In genomic region chr6:142568857-142569597, GRCh38 we compare ENCODE assay signal across 11 cellular contexts.
DNase-seq lines count a peak whose midpoint lies in the region; FAIRE-seq and TF ChIP-seq lines count a peak whose summit lies in the region.
"Had no signal": no experiment of that assay in that cellular context is flagged by ENCODE, and none has a peak within 500 bp of the region (broad histone marks: within the 10 kb centered on the region; RNA-seq: fewer than 3 reads in every experiment).

No MANE protein-coding gene starts in this region.

- no peaks in the 10 kb centered on the region for H3K27me3 Mint-ChIP-seq in endothelial cell (ENCODE audit: unreplicated experiment)

- H3K4me1 Mint-ChIP-seq in endothelial cell (ENCODE audit: unreplicated experiment), result peaks cover 46% of the 10 kb centered on the region

- no peaks in the 10 kb centered on the region for H3K27me3 ChIP-seq in rectal smooth muscle tissue (ENCODE audit: control insufficient read depth, insufficient read depth, low read length)
- H3K27me3 ChIP-seq: testis had no signal

- peak overlapping the region; percentile 89 for H3K27ac Mint-ChIP-seq in endothelial cell (ENCODE audit: unreplicated experiment)

- peak overlapping the region; percentile 30 for H3K27ac ChIP-seq in rectal smooth muscle tissue (ENCODE audit: low read depth, low read length)
- no peak overlapping the region for H3K27ac ChIP-seq in kidney (ENCODE audit: low read depth in 2 of 2, low read length in 2 of 2)
- H3K27ac ChIP-seq: testis had no signal

- intact Hi-C loops in kidney (cut with DNase I), result no loop called here

- H3K36me3 ChIP-seq in rectal smooth muscle tissue (ENCODE audit: control insufficient read depth, insufficient read depth, low read length) (no peaks in the 10 kb centered on the region), kidney (ENCODE audit: control insufficient read depth in 1 of 2, insufficient read depth in 2 of 2, low read length in 2 of 2) (no peaks in the 10 kb centered on the region)

- H3K36me3 Mint-ChIP-seq in endothelial cell (ENCODE audit: low read depth, unreplicated experiment), result peaks cover 8% of the 10 kb centered on the region

- H3K9ac ChIP-seq in rectal smooth muscle tissue (ENCODE audit: low read length), result no peak overlapping the region
- H3K9ac ChIP-seq in kidney (ENCODE audit: low read length in 2 of 2), result no peak overlapping the region

- TF ChIP-seq CTCF in endothelial cell (IDR thresholded peaks at IDR 0.05; ENCODE audit: unreplicated experiment), result no peak
- no peak for TF ChIP-seq CTCF in kidney (IDR thresholded peaks at IDR 0.05; ENCODE audit: borderline replicate concordance, extremely low read depth, insufficient read depth)

- H3K9me3 ChIP-seq in kidney (ENCODE audit: control insufficient read depth in 1 of 2, low read length in 2 of 2), result no peaks in the 10 kb centered on the region
- H3K9me3 ChIP-seq: testis had no signal

- DNase-seq in EH (ENCODE audit: low read depth) (peak; percentile 90), NCI-H226 (peak; percentile 83), endothelial cell (ENCODE audit: low spot score) (no peak), NCI-H774 (lab: John Stamatoyannopoulos, UW) (no peak), kidney (no peak), RKO (ENCODE audit: low spot score) (no peak), SKM-1 (lab: John Stamatoyannopoulos, UW; ENCODE audit: unreplicated experiment) (no peak)
- DNase-seq: NCI-H2227 treated with DMSO at 0.1 percent for 48 hours, testis had no signal

- H3K9me3 Mint-ChIP-seq in endothelial cell (ENCODE audit: unreplicated experiment), result peaks cover 6% of the 10 kb centered on the region

- FAIRE-seq in kidney (lab: Jason Lieb, UNC), result no peak
- FAIRE-seq: colon had no signal

- no peak overlapping the region for H3K4me3 ChIP-seq in rectal smooth muscle tissue (ENCODE audit: low read length)
- no peak overlapping the region for H3K4me3 ChIP-seq in kidney (ENCODE audit: low read length in 2 of 2)
- H3K4me3 ChIP-seq: testis had no signal

- H3K4me3 Mint-ChIP-seq in endothelial cell (ENCODE audit: unreplicated experiment), result no peak overlapping the region

- H3K4me1 ChIP-seq in rectal smooth muscle tissue (ENCODE audit: control insufficient read depth, insufficient read depth, low read length) (peaks cover 12% of the 10 kb centered on the region), kidney (ENCODE audit: control insufficient read depth in 1 of 2, insufficient read depth in 1 of 2, low read depth in 1 of 2, low read length in 2 of 2) (no peaks in the 10 kb centered on the region)
- H3K4me1 ChIP-seq: testis had no signal

Comparison
In these comparisons a context has a peak if more than half of its experiments do, and no peak if none do; other contexts are left out.
1. DNase-seq: peak in EH (single experiment) and NCI-H226 (single experiment); none in endothelial cell (single experiment), NCI-H774 (single experiment), kidney (single experiment), RKO (single experiment) and SKM-1 (single experiment).